1 cellular context compared by ENCODE assay signal in genomic region chr5:39441838-39442237, GRCh38.
TF ChIP-seq lines count a peak whose summit lies in the region.

No MANE protein-coding gene starts in this region.

TF ChIP-seq in HepG2, 621 proteins besides CTCF, POLR2A, EP300 and RAD21 (continued from another document):
- TF ChIP-seq, protein P1, sequence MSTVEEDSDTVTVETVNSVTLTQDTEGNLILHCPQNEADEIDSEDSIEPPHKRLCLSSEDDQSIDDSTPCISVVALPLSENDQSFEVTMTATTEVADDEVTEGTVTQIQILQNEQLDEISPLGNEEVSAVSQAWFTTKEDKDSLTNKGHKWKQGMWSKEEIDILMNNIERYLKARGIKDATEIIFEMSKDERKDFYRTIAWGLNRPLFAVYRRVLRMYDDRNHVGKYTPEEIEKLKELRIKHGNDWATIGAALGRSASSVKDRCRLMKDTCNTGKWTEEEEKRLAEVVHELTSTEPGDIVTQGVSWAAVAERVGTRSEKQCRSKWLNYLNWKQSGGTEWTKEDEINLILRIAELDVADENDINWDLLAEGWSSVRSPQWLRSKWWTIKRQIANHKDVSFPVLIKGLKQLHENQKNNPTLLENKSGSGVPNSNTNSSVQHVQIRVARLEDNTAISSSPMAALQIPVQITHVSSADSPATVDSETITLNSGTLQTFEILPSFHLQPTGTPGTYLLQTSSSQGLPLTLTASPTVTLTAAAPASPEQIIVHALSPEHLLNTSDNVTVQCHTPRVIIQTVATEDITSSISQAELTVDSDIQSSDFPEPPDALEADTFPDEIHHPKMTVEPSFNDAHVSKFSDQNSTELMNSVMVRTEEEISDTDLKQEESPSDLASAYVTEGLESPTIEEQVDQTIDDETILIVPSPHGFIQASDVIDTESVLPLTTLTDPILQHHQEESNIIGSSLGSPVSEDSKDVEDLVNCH (CRISPR knock-in tag; IDR thresholded peaks at IDR 0.05), result no peak
- TF ChIP-seq ZNF737 (CRISPR knock-in tag; IDR thresholded peaks at IDR 0.05; ENCODE audit: borderline replicate concordance), result no peak
